13 cellular contexts compared by ENCODE assay signal in the genomic region with DNA sequence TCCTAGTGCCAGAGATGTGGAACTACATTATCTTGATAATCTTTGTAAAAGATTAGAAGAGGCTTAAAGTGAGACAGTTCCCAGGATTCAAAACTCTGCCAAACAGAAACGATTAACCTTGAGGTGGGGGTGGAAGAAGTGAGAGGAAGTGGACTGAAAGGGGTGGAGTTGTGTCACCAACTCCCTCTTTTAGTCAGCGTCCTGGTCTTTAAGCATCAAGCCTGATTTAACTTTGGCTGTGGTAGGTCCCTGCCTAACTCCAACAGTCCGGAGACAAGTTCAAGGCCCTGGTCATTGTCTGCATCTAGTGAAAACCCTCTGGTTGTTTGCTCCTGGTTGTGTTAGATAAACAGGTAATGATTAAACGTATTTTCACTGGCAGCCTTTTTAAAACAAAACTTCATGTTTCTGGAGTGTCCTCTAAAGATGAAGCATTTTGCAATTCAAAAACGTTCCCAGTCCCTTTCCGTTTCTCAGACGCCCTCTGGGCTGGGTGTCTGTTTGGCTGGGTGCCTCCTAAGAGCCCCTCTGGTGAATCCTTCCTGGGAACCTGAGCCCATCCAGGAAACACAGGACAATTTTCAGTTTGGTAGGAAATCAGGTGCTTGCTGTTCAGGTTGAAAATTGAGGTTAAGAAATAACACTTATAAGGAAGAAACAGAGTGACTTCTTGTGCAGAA.
DNase-seq lines count a peak whose midpoint lies in the region; ATAC-seq, FAIRE-seq and TF ChIP-seq lines count a peak whose summit lies in the region.
"Had no signal": no experiment of that assay in that cellular context is flagged by ENCODE, and none has a peak within 500 bp of the region (broad histone marks: within the 10 kb centered on the region; RNA-seq: fewer than 3 reads in every experiment).

No MANE protein-coding gene starts in this region.

- no peak overlapping the region for H3K4me3 ChIP-seq in naive thymus-derived CD4-positive, alpha-beta T cell (ENCODE audit: low read length)
- H3K4me3 ChIP-seq in esophagus squamous epithelium, result no peak overlapping the region
- H3K4me3 ChIP-seq: gastrocnemius medialis had no signal

- no peaks in the 10 kb centered on the region for H3K36me3 ChIP-seq in naive thymus-derived CD4-positive, alpha-beta T cell (ENCODE audit: control insufficient read depth in 2 of 3, insufficient read depth in 3 of 3, low read length in 3 of 3)
- no peaks in the 10 kb centered on the region for H3K36me3 ChIP-seq in esophagus squamous epithelium
- H3K36me3 ChIP-seq: gastrocnemius medialis had no signal

- H3K27me3 ChIP-seq in naive thymus-derived CD4-positive, alpha-beta T cell (ENCODE audit: control insufficient read depth in 2 of 2, insufficient read depth in 2 of 2, low read length in 2 of 2), result no peaks in the 10 kb centered on the region
- no peaks in the 10 kb centered on the region for H3K27me3 ChIP-seq in esophagus squamous epithelium
- H3K27me3 ChIP-seq: gastrocnemius medialis had no signal

- no peak for TF ChIP-seq CTCF in esophagus squamous epithelium (IDR thresholded peaks at IDR 0.05)

- H3K27ac ChIP-seq in naive thymus-derived CD4-positive, alpha-beta T cell (ENCODE audit: low read depth, low read length), result no peak overlapping the region
- H3K27ac ChIP-seq in esophagus squamous epithelium, result no peak overlapping the region
- H3K27ac ChIP-seq: gastrocnemius medialis had no signal

- no peak overlapping the region for H3K27ac Mint-ChIP-seq in naive thymus-derived CD4-positive, alpha-beta T cell
- H3K27ac Mint-ChIP-seq: activated T-helper 2 cell treated with anti-CD3 and anti-CD28 coated beads, Interferon-gamma antibody, Interleukin-2, Interleukin-4, amounts not matched to agents 10 μg/mL and 5 μg/mL and 100 μg/mL, durations not matched to agents 14 hours and 24 hours and 36 hours had no signal

- peaks cover 0 to 17% of the 10 kb centered on the region in 2 donors for H3K4me1 ChIP-seq in naive thymus-derived CD4-positive, alpha-beta T cell (ENCODE audit: control insufficient read depth in 2 of 2, insufficient read depth in 2 of 2, low read length in 2 of 2)
- peaks cover 0 to 4% (median 0%) of the 10 kb centered on the region in 3 donors for H3K4me1 ChIP-seq in esophagus squamous epithelium
- H3K4me1 ChIP-seq: gastrocnemius medialis had no signal

- H3K4me3 Mint-ChIP-seq in naive thymus-derived CD4-positive, alpha-beta T cell, result peak overlapping the region in 1 of 10 donors; percentile 62

- FAIRE-seq in GM12891 (lab: Jason Lieb, UNC), result no peak
- FAIRE-seq: colon had no signal

- intact Hi-C loops in naive thymus-derived CD4-positive, alpha-beta T cell (cut with micrococcal nuclease), result no loop called here
- intact Hi-C loops in esophagus squamous epithelium (cut with DNase I), result no loop called here

- no peaks in the 10 kb centered on the region for H3K9me3 ChIP-seq in naive thymus-derived CD4-positive, alpha-beta T cell (ENCODE audit: control insufficient read depth in 2 of 3, low read length in 3 of 3)
- no peaks in the 10 kb centered on the region for H3K9me3 ChIP-seq in esophagus squamous epithelium
- H3K9me3 ChIP-seq: gastrocnemius medialis had no signal

- peak; percentile 44 for ATAC-seq in naive thymus-derived CD4-positive, alpha-beta T cell
- ATAC-seq: gastrocnemius medialis had no signal

- peaks cover 0 to 15% (median 4%) of the 10 kb centered on the region in 7 donors for H3K4me1 Mint-ChIP-seq in naive thymus-derived CD4-positive, alpha-beta T cell

- H3K36me3 Mint-ChIP-seq in naive thymus-derived CD4-positive, alpha-beta T cell, result no peaks in the 10 kb centered on the region

- CTCF ChIA-PET in naive thymus-derived CD4-positive, alpha-beta T cell (lab: Charles Lee), result no interaction called here

- DNase-seq in GM12891 (ENCODE audit: insufficient read length, low spot score), result no peak
- DNase-seq in NCI-H226, result peak; percentile 72
- DNase-seq in amniotic epithelial cell (ENCODE audit: low read depth), result peak; percentile 82
- no peak for DNase-seq in naive thymus-derived CD4-positive, alpha-beta T cell
- DNase-seq in esophagus squamous epithelium (lab: John Stamatoyannopoulos, UW), result no peak
- no peak for DNase-seq in activated gamma-delta T cell (lab: John Stamatoyannopoulos, UW)
- no peak for DNase-seq in SIG-M5 (lab: John Stamatoyannopoulos, UW)
- no peak for DNase-seq in SW480 (ENCODE audit: low spot score)
- DNase-seq: gastrocnemius medialis, NCI-H748 treated with DMSO at 0.1 percent for 48 hours, retina had no signal

- peaks cover 0 to 11% (median 0%) of the 10 kb centered on the region in 5 donors for H3K27me3 Mint-ChIP-seq in naive thymus-derived CD4-positive, alpha-beta T cell

- TF ChIP-seq POLR2A in GM12891 (IDR thresholded peaks at IDR 0.05; ENCODE audit: low read depth, low read length), result no peak
- no peak for TF ChIP-seq POLR2A in esophagus squamous epithelium (IDR thresholded peaks at IDR 0.05)

- H3K9me3 Mint-ChIP-seq in naive thymus-derived CD4-positive, alpha-beta T cell, result peaks cover 0 to 4% (median 0%) of the 10 kb centered on the region in 11 donors
- H3K9me3 Mint-ChIP-seq: activated T-helper 2 cell treated with anti-CD3 and anti-CD28 coated beads, Interferon-gamma antibody, Interleukin-2, Interleukin-4, amounts not matched to agents 10 μg/mL and 5 μg/mL and 100 μg/mL, durations not matched to agents 14 hours and 24 hours and 36 hours had no signal

- WGBS in esophagus squamous epithelium, 2 donors, result 39% methylated on average over 7 of the region's 7 CpGs

- POLR2A ChIA-PET in naive thymus-derived CD4-positive, alpha-beta T cell (lab: Charles Lee), result no interaction called here

TF ChIP-seq in GM12891, 5 proteins besides CTCF, POLR2A, EP300 and RAD21:
- no peak for TF ChIP-seq TAF1 (IDR thresholded peaks at IDR 0.05; ENCODE audit: low read depth, low read length)
- TF ChIP-seq SPI1 (IDR thresholded peaks at IDR 0.05; ENCODE audit: low read depth, low read length), result peak; percentile 52
TF ChIP-seq in GM12891: peak in this region for 1.

Comparison
In these comparisons a context has a peak if more than half of its experiments do, and no peak if none do; other contexts are left out.
1. DNase-seq: peak in NCI-H226 (single experiment) and amniotic epithelial cell (single experiment); none in GM12891 (single experiment), naive thymus-derived CD4-positive, alpha-beta T cell (0 of 9), esophagus squamous epithelium (single experiment), activated gamma-delta T cell (single experiment), SIG-M5 (single experiment) and SW480 (single experiment).